1 cellular context compared by ENCODE assay signal in genomic region chr17:48732688-48733629, GRCh38.
TF ChIP-seq lines count a peak whose summit lies in the region.

No MANE protein-coding gene starts in this region.

TF ChIP-seq in endothelial cell of umbilical vein, 7 proteins besides CTCF, POLR2A, EP300 and RAD21:
- TF ChIP-seq EZH2 (IDR thresholded peaks at IDR 0.05; ENCODE audit: borderline replicate concordance, low read depth, low read length, severe bottlenecking) = peak; percentile 96
- TF ChIP-seq POLR2AphosphoS5 (IDR thresholded peaks at IDR 0.05; ENCODE audit: insufficient read depth, low read depth, low read length) = no peak
TF ChIP-seq in endothelial cell of umbilical vein: peak in this region for 1.
